ENCODE assay signal across 20 cellular contexts in genomic region chr5:17061973-17062470, GRCh38.
"Had no signal": no experiment of that assay in that cellular context is flagged by ENCODE, and none has a peak within 500 bp of the region (broad histone marks: within the 10 kb centered on the region; RNA-seq: fewer than 3 reads in every experiment).

No MANE protein-coding gene starts in this region.

- ATAC-seq: activated CD8-positive, alpha-beta T cell treated with anti-CD3 and anti-CD28 coated beads, Interleukin-2, amount 10 ng/mL, durations not matched to agents 7 days and 5 days; activated naive CD8-positive, alpha-beta T cell treated with anti-CD3 and anti-CD28 coated beads, Interleukin-2, amount 50 U/mL, for 24 hours; mucosa of descending colon; naive thymus-derived CD8-positive, alpha-beta T cell; stimulated activated naive B cell treated with anti-CD40 and anti-IgM and Interleukin-4, amounts not matched to agents 10 μg/mL and 1 μg/mL and 100 μg/mL, for 72 hours had no signal

- H3K9me3 ChIP-seq: ascending aorta, mucosa of descending colon, right lobe of liver had no signal

- H3K27ac ChIP-seq: ascending aorta, coronary artery, right lobe of liver, spleen, WERI-Rb-1 had no signal

- H3K4me1 ChIP-seq: ascending aorta, right lobe of liver had no signal

- H3K4me3 ChIP-seq: ascending aorta, coronary artery, mucosa of descending colon, right lobe of liver, spleen had no signal

- H3K27me3 Mint-ChIP-seq: activated naive CD8-positive, alpha-beta T cell treated with anti-CD3 and anti-CD28 coated beads, Interleukin-2, amount 50 U/mL, for 24 hours had no signal

- H3K36me3 Mint-ChIP-seq: naive thymus-derived CD8-positive, alpha-beta T cell; stimulated activated naive B cell treated with anti-CD40 and anti-IgM and Interleukin-4, amounts not matched to agents 10 μg/mL and 1 μg/mL and 100 μg/mL, for 72 hours had no signal

- H3K36me3 ChIP-seq: ascending aorta, right lobe of liver, spleen, WERI-Rb-1 had no signal

- H3K9me3 Mint-ChIP-seq: activated naive CD8-positive, alpha-beta T cell treated with anti-CD3 and anti-CD28 coated beads, Interleukin-2, amount 50 U/mL, for 24 hours; naive thymus-derived CD8-positive, alpha-beta T cell; stimulated activated naive B cell treated with anti-CD40 and anti-IgM and Interleukin-4, amounts not matched to agents 10 μg/mL and 1 μg/mL and 100 μg/mL, for 72 hours had no signal

- H3K4me3 Mint-ChIP-seq: activated CD8-positive, alpha-beta T cell treated with anti-CD3 and anti-CD28 coated beads, Interleukin-2, amount 10 ng/mL, durations not matched to agents 7 days and 5 days; activated naive CD8-positive, alpha-beta T cell treated with anti-CD3 and anti-CD28 coated beads, Interleukin-2, amount 50 U/mL, for 24 hours; naive thymus-derived CD8-positive, alpha-beta T cell; stimulated activated naive B cell treated with anti-CD40 and anti-IgM and Interleukin-4, amounts not matched to agents 10 μg/mL and 1 μg/mL and 100 μg/mL, for 72 hours had no signal

- H3K4me1 Mint-ChIP-seq: activated naive CD8-positive, alpha-beta T cell treated with anti-CD3 and anti-CD28 coated beads, Interleukin-2, amount 50 U/mL, for 24 hours; naive thymus-derived CD8-positive, alpha-beta T cell; stimulated activated naive B cell treated with anti-CD40 and anti-IgM and Interleukin-4, amounts not matched to agents 10 μg/mL and 1 μg/mL and 100 μg/mL, for 72 hours had no signal

- H3K27ac Mint-ChIP-seq: activated CD8-positive, alpha-beta T cell treated with anti-CD3 and anti-CD28 coated beads, Interleukin-2, amount 10 ng/mL, durations not matched to agents 7 days and 5 days; activated naive CD8-positive, alpha-beta T cell treated with anti-CD3 and anti-CD28 coated beads, Interleukin-2, amount 50 U/mL, for 24 hours; naive thymus-derived CD8-positive, alpha-beta T cell; progenitor cell of endocrine pancreas; stimulated activated naive B cell treated with anti-CD40 and anti-IgM and Interleukin-4, amounts not matched to agents 10 μg/mL and 1 μg/mL and 100 μg/mL, for 72 hours had no signal

- H3K27me3 ChIP-seq: ascending aorta, right lobe of liver, spleen had no signal

- DNase-seq: activated CD4-positive, alpha-beta T cell treated with anti-CD3 and anti-CD28 coated beads for 48 hours; activated CD8-positive, alpha-beta T cell treated with anti-CD3 and anti-CD28 coated beads, Interleukin-2, amount 10 ng/mL, durations not matched to agents 7 days and 5 days; activated naive CD4-positive, alpha-beta T cell treated with Interleukin-2 at 50 U/mL for 16 hours; activated naive CD8-positive, alpha-beta T cell treated with anti-CD3 and anti-CD28 coated beads, Interleukin-2, amount 50 U/mL, for 24 hours; caudate nucleus; effector CD8-positive, alpha-beta T cell; hypothalamus; mammary epithelial cell; mucosa of descending colon; naive thymus-derived CD8-positive, alpha-beta T cell; right lobe of liver; spleen; stimulated activated CD4-positive, alpha-beta T cell treated with anti-CD3 and anti-CD28 coated beads, Interleukin-1b, Interleukin-23, amount 100 ng/mL, for 48 hours; stimulated activated naive B cell treated with anti-CD40 and anti-IgM and Interleukin-4, amounts not matched to agents 10 μg/mL and 1 μg/mL and 100 μg/mL, for 72 hours; substantia nigra; T-helper 9 cell; WERI-Rb-1 had no signal
